Comparison of ENCODE assay signal across 1 cellular context in the genomic region with DNA sequence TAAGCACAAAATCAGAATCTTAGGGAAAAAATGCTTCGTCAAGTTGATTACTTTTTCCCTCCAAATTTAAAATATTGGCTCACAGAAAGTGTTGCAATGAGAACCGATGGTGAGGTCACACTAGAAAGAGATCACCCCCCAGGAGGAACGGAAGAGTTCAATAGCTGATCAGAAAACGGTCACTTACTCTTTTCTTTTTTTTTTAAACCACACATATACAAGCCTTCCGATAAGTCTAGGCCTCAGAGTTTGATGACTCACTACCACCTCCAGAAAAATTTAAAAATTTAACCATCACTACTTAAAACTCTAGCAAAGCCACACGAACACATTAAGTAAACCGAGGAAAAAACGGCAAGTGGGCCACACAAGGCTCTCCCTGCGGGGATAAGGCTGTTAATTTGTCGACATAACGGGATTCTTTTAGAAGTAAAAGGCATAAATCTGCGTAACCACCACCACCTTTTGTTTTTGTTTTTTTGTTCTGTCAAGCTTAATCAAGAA.
TF ChIP-seq lines count a peak whose summit lies in the region.

No MANE protein-coding gene starts in this region.

TF ChIP-seq in K562, 482 proteins besides CTCF, POLR2A, EP300 and RAD21 (continued from another document):
- TF ChIP-seq NFE2L1 (tag; IDR thresholded peaks at IDR 0.05; ENCODE audit: borderline replicate concordance, low read depth) (no peak), IRF2 (CRISPR knock-in tag; IDR thresholded peaks at IDR 0.05) (no peak), KAT8 (IDR thresholded peaks at IDR 0.05; ENCODE audit: low read depth) (no peak), ZNF316 (IDR thresholded peaks at IDR 0.05) (peak; percentile 45)
